Comparison of ENCODE assay signal across 25 cellular contexts in genomic region chrX:99184153-99184552, GRCh38.
"Had no signal": no experiment of that assay in that cellular context is flagged by ENCODE, and none has a peak within 500 bp of the region (broad histone marks: within the 10 kb centered on the region; RNA-seq: fewer than 3 reads in every experiment).

No MANE protein-coding gene starts in this region.

- H3K9me3 Mint-ChIP-seq: dendritic cell treated with granulocyte-macrophage colony-stimulating factor and Interleukin-4, amounts not matched to agents 40 ng/mL and 50 ng/mL, for 4 days; nephron progenitor cell had no signal

- H3K36me3 ChIP-seq: esophagus squamous epithelium, heart right ventricle, left ventricle myocardium inferior, lower lobe of right lung, prostate gland, right atrium auricular region, sigmoid colon, stomach, thyroid gland, vagina had no signal

- H3K4me1 ChIP-seq: esophagus squamous epithelium, heart right ventricle, left ventricle myocardium inferior, lower lobe of right lung, prostate gland, right atrium auricular region, sigmoid colon, stomach, thyroid gland, vagina had no signal

- H3K27me3 Mint-ChIP-seq: dendritic cell treated with granulocyte-macrophage colony-stimulating factor and Interleukin-4, amounts not matched to agents 40 ng/mL and 50 ng/mL, for 4 days; naive thymus-derived CD8-positive, alpha-beta T cell had no signal

- H3K9me3 ChIP-seq: esophagus squamous epithelium, heart right ventricle, left ventricle myocardium inferior, lower lobe of right lung, prostate gland, right atrium auricular region, sigmoid colon, stomach, thyroid gland, vagina had no signal

- H3K4me1 Mint-ChIP-seq: naive thymus-derived CD8-positive, alpha-beta T cell; nephron progenitor cell; stimulated activated effector memory CD8-positive, alpha-beta T cell treated with anti-CD3 and anti-CD28 coated beads, Interleukin-12 subunit alpha, Interleukin-12 subunit beta, amount 100 ng/mL, for 72 hours had no signal

- H3K4me3 ChIP-seq: esophagus squamous epithelium, heart right ventricle, left ventricle myocardium inferior, lower lobe of right lung, prostate gland, right atrium auricular region, sigmoid colon, stomach, thyroid gland, vagina had no signal

- H3K27ac Mint-ChIP-seq: dendritic cell treated with granulocyte-macrophage colony-stimulating factor and Interleukin-4, amounts not matched to agents 40 ng/mL and 50 ng/mL, for 4 days; naive thymus-derived CD8-positive, alpha-beta T cell; nephron progenitor cell; stimulated activated effector memory CD8-positive, alpha-beta T cell treated with anti-CD3 and anti-CD28 coated beads, Interleukin-12 subunit alpha, Interleukin-12 subunit beta, amount 100 ng/mL, for 72 hours had no signal

- FAIRE-seq: endothelial cell of umbilical vein, keratinocyte had no signal

- ATAC-seq: heart right ventricle; naive thymus-derived CD8-positive, alpha-beta T cell; stimulated activated effector memory CD8-positive, alpha-beta T cell treated with anti-CD3 and anti-CD28 coated beads, Interleukin-12 subunit alpha, Interleukin-12 subunit beta, amount 100 ng/mL, for 72 hours had no signal

- H3K27ac ChIP-seq: esophagus squamous epithelium, heart right ventricle, left ventricle myocardium inferior, lower lobe of right lung, prostate gland, right atrium auricular region, sigmoid colon, stomach, thyroid gland, vagina had no signal

- H3K27me3 ChIP-seq: esophagus squamous epithelium, right atrium auricular region, sigmoid colon, stomach, thyroid gland, vagina had no signal

- H3K36me3 Mint-ChIP-seq: naive thymus-derived CD8-positive, alpha-beta T cell; stimulated activated effector memory CD8-positive, alpha-beta T cell treated with anti-CD3 and anti-CD28 coated beads, Interleukin-12 subunit alpha, Interleukin-12 subunit beta, amount 100 ng/mL, for 72 hours had no signal

- H3K4me3 Mint-ChIP-seq: dendritic cell treated with granulocyte-macrophage colony-stimulating factor and Interleukin-4, amounts not matched to agents 40 ng/mL and 50 ng/mL, for 4 days; naive thymus-derived CD8-positive, alpha-beta T cell; nephron progenitor cell; stimulated activated effector memory CD8-positive, alpha-beta T cell treated with anti-CD3 and anti-CD28 coated beads, Interleukin-12 subunit alpha, Interleukin-12 subunit beta, amount 100 ng/mL, for 72 hours had no signal

- DNase-seq: effector memory CD4-positive, alpha-beta T cell; esophagus squamous epithelium; foreskin melanocyte; glutamatergic neuron; heart right ventricle; hypothalamus; left ventricle myocardium inferior; lower lobe of right lung; naive thymus-derived CD8-positive, alpha-beta T cell; nephron progenitor cell; nucleus accumbens; sigmoid colon; stimulated activated CD4-positive, alpha-beta T cell treated with anti-CD3 and anti-CD28 coated beads, Interleukin-2, amount 100 ng/mL, for 24 hours; stimulated activated CD4-positive, alpha-beta T cell treated with anti-CD3 and anti-CD28 coated beads, Interleukin-4, amount 100 ng/mL, for 24 hours; stimulated activated naive CD4-positive, alpha-beta T cell treated with Interleukin-2 at 50 U/mL for 16 hours; stomach; thyroid gland; trophoblast cell had no signal
